ENCODE assay signal across 14 cellular contexts in genomic region chr6:79632580-79632979, GRCh38. TPM values are rescaled to one million over a fixed set of nuclear protein-coding genes. Genes with fewer than 3 reads are reported as not detected.
DNase-seq lines count a peak whose midpoint lies in the region; ATAC-seq and TF ChIP-seq lines count a peak whose summit lies in the region.
"Had no signal": no experiment of that assay in that cellular context is flagged by ENCODE, and none has a peak within 500 bp of the region (broad histone marks: within the 10 kb centered on the region; RNA-seq: fewer than 3 reads in every experiment).

No MANE protein-coding gene starts in this region.

- H3K4me3 ChIP-seq in PC-9 (peak overlapping the region; percentile 90; the same call in 1 of the 2 replicates), gastroesophageal sphincter (peak overlapping the region; percentile 66 to 78), prostate gland (peak overlapping the region; percentile 83 to 91)

- TF ChIP-seq EP300 in gastroesophageal sphincter (IDR thresholded peaks at IDR 0.05), result no peak

- POLR2A ChIA-PET in PC-9 (lab: Charles Lee; ENCODE audit: unreplicated experiment), result interaction anchor here (0.6 to 0.7 kb wide), 3 partner anchors 88 to 393 kb away, joined by 3 to 4 read pairs (median 3); no protein-coding TSS in a partner anchor

- CTCF ChIA-PET in PC-9 (lab: Charles Lee), result no interaction called here

- H3K27me3 ChIP-seq in PC-9 (ENCODE audit: insufficient read depth, low read depth), result no peaks in the 10 kb centered on the region
- no peaks in the 10 kb centered on the region for H3K27me3 ChIP-seq in gastroesophageal sphincter
- H3K27me3 ChIP-seq in prostate gland (replicated peaks; ENCODE audit: insufficient read depth), result no peaks in the 10 kb centered on the region

- no peak for TF ChIP-seq POLR2A in gastroesophageal sphincter (IDR thresholded peaks at IDR 0.05)
- no peak for TF ChIP-seq POLR2A in prostate gland (IDR thresholded peaks at IDR 0.05)

- H3K9me3 ChIP-seq in PC-9 (ENCODE audit: insufficient read depth, low read depth) (no peaks in the 10 kb centered on the region), gastroesophageal sphincter (no peaks in the 10 kb centered on the region), prostate gland (no peaks in the 10 kb centered on the region)

- no TSS peak for BruUV-seq in PC-9 (replicated peaks; lab: Mats Ljungman, UMichigan)

- H3K9me2 ChIP-seq in PC-9 (ENCODE audit: insufficient read depth), result no peaks in the 10 kb centered on the region

- H3K4me2 ChIP-seq in PC-9, result peak overlapping the region; percentile 82

- intact Hi-C loops in PC-9 (cut with micrococcal nuclease; ENCODE audit: unreplicated experiment) (no loop called here), prostate gland (cut with DNase I) (no loop called here)

- H2AFZ ChIP-seq in PC-9, result no peak overlapping the region

- peak; percentile 17 for DNase-seq in DMS153 treated with DMSO at 0.1 percent for 48 hours (lab: John Stamatoyannopoulos, UW; ENCODE audit: unreplicated experiment)
- no peak for DNase-seq in DMS153 (lab: John Stamatoyannopoulos, UW)
- DNase-seq in PC-9, result no peak
- no peak for DNase-seq in prostate gland (ENCODE audit: low spot score)
- DNase-seq in T-helper 9 cell, result no peak
- DNase-seq in NCI-H226, result no peak
- DNase-seq in stimulated activated CD4-positive, alpha-beta T cell treated with anti-CD3 and anti-CD28 coated beads, Interleukin-12 subunit alpha, Interleukin-12 subunit beta, amount 100 ng/mL, for 4 hours, result no peak
- DNase-seq: activated T-cell treated with anti-CD3 and anti-CD28 coated beads, Interleukin-2, amount 50 U/mL, for 4 hours; kidney; NCI-H446 treated with DMSO at 0.1 percent for 48 hours; nucleus accumbens; SHP77 treated with DMSO at 0.1 percent for 48 hours had no signal

- ATAC-seq in gastroesophageal sphincter, result no peak
- ATAC-seq: activated CD4-positive, CD25-positive, alpha-beta regulatory T cell treated with anti-CD3 and anti-CD28 coated beads, Interleukin-2, amount 50 U/mL, for 24 hours had no signal

- H3K36me3 ChIP-seq in PC-9 (ENCODE audit: low read depth) (no peaks in the 10 kb centered on the region), gastroesophageal sphincter (no peaks in the 10 kb centered on the region), prostate gland (no peaks in the 10 kb centered on the region)

- TF ChIP-seq CTCF in PC-9 (conservative IDR thresholded peaks at IDR 0.05) (no peak), gastroesophageal sphincter (IDR thresholded peaks at IDR 0.05) (no peak), prostate gland (IDR thresholded peaks at IDR 0.05) (no peak)

- H3K4me1 ChIP-seq in PC-9 (replicated peaks; ENCODE audit: insufficient read depth) (peaks cover 31% of the 10 kb centered on the region), gastroesophageal sphincter (peaks cover 0 to 30% (median 3%) of the 10 kb centered on the region in 3 donors), prostate gland (replicated peaks) (no peaks in the 10 kb centered on the region)

- H3F3A ChIP-seq in PC-9 (ENCODE audit: insufficient read depth, low read depth), result no peaks in the 10 kb centered on the region; the same call in 1 of the 2 replicates

- no peaks in the 10 kb centered on the region for H4K20me1 ChIP-seq in PC-9 (ENCODE audit: insufficient read depth)

- WGBS in gastroesophageal sphincter (ENCODE audit: low coverage in 1 of 2), 2 donors, result 69 to 75% methylated on average over 2 of the region's 2 CpGs
- 68% methylated on average over 2 of the region's 2 CpGs for WGBS in prostate gland

- H3K27ac ChIP-seq in PC-9 (no peak overlapping the region), gastroesophageal sphincter (no peak overlapping the region), prostate gland (no peak overlapping the region)

- 0 out of 2 replicates have a peak, but pooled peaks cover 3% of the 10 kb centered on the region for H3K79me2 ChIP-seq in PC-9 (ENCODE audit: low read depth)

RNA-seq across cellular contexts. Expression of gene SH3BGRL2, which starts 1.5 kb away (rescaled TPM):
- 24.2 and 27.4 TPM in 2 replicates for total RNA-seq in PC-9 (2021)
- 10 to 100 TPM; 24.4 to 52.3 (median 33.2) TPM for total RNA-seq in gastroesophageal sphincter
- 10 to 100 TPM; 26.8 to 93.3 TPM for total RNA-seq in prostate gland
